Comparison of ENCODE assay signal across 21 cellular contexts in the genomic region with DNA sequence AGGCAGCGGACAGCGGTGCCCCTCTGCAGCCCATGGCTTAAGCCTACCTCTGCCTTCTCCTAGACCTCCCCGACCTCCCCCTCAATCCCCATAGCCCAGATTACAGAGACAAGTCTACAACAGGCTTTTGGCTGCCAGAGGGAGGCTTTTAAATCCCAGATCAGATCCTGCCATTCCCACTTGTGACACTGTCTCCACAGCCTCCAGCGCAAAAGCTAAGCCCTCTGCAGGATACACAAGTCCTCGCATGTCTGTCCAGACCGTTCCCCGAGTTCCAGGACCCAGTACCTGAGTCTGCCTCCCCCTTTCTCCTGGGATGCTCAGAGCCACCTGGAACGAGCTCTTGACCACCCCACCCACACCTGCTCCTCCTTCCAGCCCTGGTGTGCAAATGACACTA.
"Had no signal": no experiment of that assay in that cellular context is flagged by ENCODE, and none has a peak within 500 bp of the region (broad histone marks: within the 10 kb centered on the region; RNA-seq: fewer than 3 reads in every experiment).

No MANE protein-coding gene starts in this region.

- H3K4me1 Mint-ChIP-seq: endodermal cell had no signal

- H3K27ac ChIP-seq: cardiac muscle cell, left lung, thyroid gland, uterus had no signal

- H3K27ac Mint-ChIP-seq: activated naive CD8-positive, alpha-beta T cell treated with anti-CD3 and anti-CD28 coated beads for 36 hours; endodermal cell had no signal

- H3K36me3 ChIP-seq: cardiac muscle cell, uterus had no signal

- H3K4me3 ChIP-seq: cardiac muscle cell, dorsolateral prefrontal cortex, left lung, skin epidermis, thyroid gland, uterus had no signal

- H3K27me3 ChIP-seq: cardiac muscle cell, dorsolateral prefrontal cortex, left lung, thyroid gland, uterus had no signal

- H3K4me1 ChIP-seq: left lung, uterus had no signal

- DNase-seq: activated CD4-positive, alpha-beta T cell treated with anti-CD3 and anti-CD28 coated beads for 1 hour; activated CD8-positive, alpha-beta memory T cell treated with anti-CD3 and anti-CD28 coated beads for 24 hours; activated CD8-positive, alpha-beta memory T cell treated with anti-CD3 and anti-CD28 coated beads, Interleukin-2, amount 50 U/mL, for 48 hours; activated gamma-delta T cell treated with Interleukin-2 at 50 U/mL for 16 hours; activated naive CD8-positive, alpha-beta T cell treated with anti-CD3 and anti-CD28 coated beads for 36 hours; activated T-cell treated with anti-CD3 and anti-CD28 coated beads, Interleukin-2, amount 50 U/mL, for 48 hours; amniotic stem cell; endodermal cell; head of caudate nucleus; kidney; midbrain; occipital lobe; retina; stimulated activated CD4-positive, alpha-beta T cell treated with anti-CD3 and anti-CD28 coated beads, Interleukin-4, amount 100 ng/mL, for 1 hour; thyroid gland; uterus had no signal

- H3K9me3 ChIP-seq: left lung, thyroid gland, uterus had no signal

- H3K9me3 Mint-ChIP-seq: activated naive CD8-positive, alpha-beta T cell treated with anti-CD3 and anti-CD28 coated beads for 36 hours; endodermal cell; nephron had no signal

- ATAC-seq: left lung had no signal

- H3K4me3 Mint-ChIP-seq: activated naive CD8-positive, alpha-beta T cell treated with anti-CD3 and anti-CD28 coated beads for 36 hours; endodermal cell; nephron had no signal

- H3K27me3 Mint-ChIP-seq: activated naive CD8-positive, alpha-beta T cell treated with anti-CD3 and anti-CD28 coated beads for 36 hours had no signal
